Comparison of ENCODE assay signal across 1 cellular context in genomic region chr5:142097681-142098080, GRCh38.
TF ChIP-seq lines count a peak whose summit lies in the region.

No MANE protein-coding gene starts in this region.

TF ChIP-seq in K562, 482 proteins besides CTCF, POLR2A, EP300 and RAD21 (continued from another document):
- TF ChIP-seq, protein P1, sequence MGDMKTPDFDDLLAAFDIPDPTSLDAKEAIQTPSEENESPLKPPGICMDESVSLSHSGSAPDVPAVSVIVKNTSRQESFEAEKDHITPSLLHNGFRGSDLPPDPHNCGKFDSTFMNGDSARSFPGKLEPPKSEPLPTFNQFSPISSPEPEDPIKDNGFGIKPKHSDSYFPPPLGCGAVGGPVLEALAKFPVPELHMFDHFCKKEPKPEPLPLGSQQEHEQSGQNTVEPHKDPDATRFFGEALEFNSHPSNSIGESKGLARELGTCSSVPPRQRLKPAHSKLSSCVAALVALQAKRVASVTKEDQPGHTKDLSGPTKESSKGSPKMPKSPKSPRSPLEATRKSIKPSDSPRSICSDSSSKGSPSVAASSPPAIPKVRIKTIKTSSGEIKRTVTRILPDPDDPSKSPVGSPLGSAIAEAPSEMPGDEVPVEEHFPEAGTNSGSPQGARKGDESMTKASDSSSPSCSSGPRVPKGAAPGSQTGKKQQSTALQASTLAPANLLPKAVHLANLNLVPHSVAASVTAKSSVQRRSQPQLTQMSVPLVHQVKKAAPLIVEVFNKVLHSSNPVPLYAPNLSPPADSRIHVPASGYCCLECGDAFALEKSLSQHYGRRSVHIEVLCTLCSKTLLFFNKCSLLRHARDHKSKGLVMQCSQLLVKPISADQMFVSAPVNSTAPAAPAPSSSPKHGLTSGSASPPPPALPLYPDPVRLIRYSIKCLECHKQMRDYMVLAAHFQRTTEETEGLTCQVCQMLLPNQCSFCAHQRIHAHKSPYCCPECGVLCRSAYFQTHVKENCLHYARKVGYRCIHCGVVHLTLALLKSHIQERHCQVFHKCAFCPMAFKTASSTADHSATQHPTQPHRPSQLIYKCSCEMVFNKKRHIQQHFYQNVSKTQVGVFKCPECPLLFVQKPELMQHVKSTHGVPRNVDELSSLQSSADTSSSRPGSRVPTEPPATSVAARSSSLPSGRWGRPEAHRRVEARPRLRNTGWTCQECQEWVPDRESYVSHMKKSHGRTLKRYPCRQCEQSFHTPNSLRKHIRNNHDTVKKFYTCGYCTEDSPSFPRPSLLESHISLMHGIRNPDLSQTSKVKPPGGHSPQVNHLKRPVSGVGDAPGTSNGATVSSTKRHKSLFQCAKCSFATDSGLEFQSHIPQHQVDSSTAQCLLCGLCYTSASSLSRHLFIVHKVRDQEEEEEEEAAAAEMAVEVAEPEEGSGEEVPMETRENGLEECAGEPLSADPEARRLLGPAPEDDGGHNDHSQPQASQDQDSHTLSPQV (IDR thresholded peaks at IDR 0.05) = no peak
